ENCODE assay signal across 31 cellular contexts in the genomic region with DNA sequence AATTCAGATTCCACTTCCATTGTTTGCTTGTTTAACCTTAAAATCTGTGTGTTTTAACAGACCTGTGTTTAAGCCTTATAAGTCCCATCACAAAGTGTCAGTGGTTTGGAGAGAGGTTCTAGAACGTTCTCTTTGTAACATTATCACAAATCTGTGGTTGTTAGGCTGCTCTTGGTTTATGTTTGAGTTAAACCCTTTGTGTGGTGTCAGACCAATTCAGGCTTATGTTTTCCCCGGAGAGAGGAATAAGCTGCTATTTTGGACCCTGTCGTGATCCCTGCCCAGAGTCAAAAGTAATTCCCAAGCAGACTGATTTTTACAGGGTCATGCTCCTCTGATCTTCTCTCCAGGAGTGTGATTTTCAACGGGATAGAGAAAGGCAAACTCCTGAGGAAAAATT.
"Had no signal": no experiment of that assay in that cellular context is flagged by ENCODE, and none has a peak within 500 bp of the region (broad histone marks: within the 10 kb centered on the region; RNA-seq: fewer than 3 reads in every experiment).

No MANE protein-coding gene starts in this region.

- H3K36me3 ChIP-seq: heart left ventricle, right atrium auricular region, spleen, thoracic aorta had no signal

- H3K36me3 Mint-ChIP-seq: activated naive CD8-positive, alpha-beta T cell; brain; immature natural killer cell; natural killer cell treated with Interleukin-12 subunit alpha and Interleukin-12 subunit beta and Interleukin-15 and Interleukin-18, amount 100 ng/mL, for 72 hours; stimulated activated effector memory CD8-positive, alpha-beta T cell treated with anti-CD3 and anti-CD28 coated beads, Interleukin-12 subunit alpha, Interleukin-12 subunit beta, amount 100 ng/mL, for 72 hours had no signal

- DNase-seq: activated CD4-positive, alpha-beta T cell treated with anti-CD3 and anti-CD28 coated beads for 48 hours; activated CD4-positive, alpha-beta T cell treated with anti-CD3 and anti-CD28 coated beads, Interleukin-2, amount 50 U/mL, for 48 hours; activated CD8-positive, alpha-beta memory T cell treated with anti-CD3 and anti-CD28 coated beads for 24 hours; activated effector memory CD4-positive, alpha-beta T cell treated with Interleukin-2 at 50 U/mL for 16 hours; activated naive CD4-positive, alpha-beta T cell treated with Interleukin-2 at 50 U/mL for 16 hours; aorta; dorsolateral prefrontal cortex; effector memory CD8-positive, alpha-beta T cell; foreskin fibroblast; heart left ventricle; hypothalamus; immature natural killer cell; kidney; left colon; mammary epithelial cell; spleen; stimulated activated CD4-positive, alpha-beta T cell treated with anti-CD3 and anti-CD28 coated beads, Interleukin-2, amount 100 ng/mL, for 48 hours; trophoblast cell had no signal

- H3K4me3 ChIP-seq: coronary artery, dorsolateral prefrontal cortex, heart left ventricle, right atrium auricular region, spleen, thoracic aorta had no signal

- H3K27ac Mint-ChIP-seq: activated naive CD8-positive, alpha-beta T cell; effector memory CD8-positive, alpha-beta T cell; immature natural killer cell; mesothelial cell of epicardium; natural killer cell treated with Interleukin-12 subunit alpha and Interleukin-12 subunit beta and Interleukin-15 and Interleukin-18, amount 100 ng/mL, for 72 hours; stimulated activated effector memory CD8-positive, alpha-beta T cell treated with anti-CD3 and anti-CD28 coated beads, Interleukin-12 subunit alpha, Interleukin-12 subunit beta, amount 100 ng/mL, for 72 hours; stimulated activated naive CD8-positive, alpha-beta T cell treated with anti-CD3 and anti-CD28 coated beads, Interleukin-15, Interleukin-2, amounts not matched to agents 100 ng/mL and 50 ng/mL, for 24 hours had no signal

- ATAC-seq: activated CD4-positive, CD25-positive, alpha-beta regulatory T cell treated with anti-CD3 and anti-CD28 coated beads, Interleukin-2, amount 50 U/mL, for 24 hours; effector memory CD8-positive, alpha-beta T cell; heart left ventricle; left colon; natural killer cell treated with Interleukin-12 subunit alpha and Interleukin-12 subunit beta and Interleukin-15 and Interleukin-18, amount 100 ng/mL, for 72 hours; stimulated activated effector memory CD8-positive, alpha-beta T cell treated with anti-CD3 and anti-CD28 coated beads, Interleukin-12 subunit alpha, Interleukin-12 subunit beta, amount 100 ng/mL, for 72 hours had no signal

- H3K4me1 ChIP-seq: heart left ventricle, right atrium auricular region, spleen had no signal

- H3K27ac ChIP-seq: coronary artery, dorsolateral prefrontal cortex, heart left ventricle, right atrium auricular region, spleen, thoracic aorta, VCaP had no signal

- H3K9me3 ChIP-seq: right atrium auricular region, spleen, thoracic aorta had no signal

- FAIRE-seq: kidney, TTC549, urothelium cell line had no signal

- H3K4me3 Mint-ChIP-seq: activated naive CD8-positive, alpha-beta T cell; brain; effector memory CD8-positive, alpha-beta T cell; immature natural killer cell; mesothelial cell of epicardium; natural killer cell treated with Interleukin-12 subunit alpha and Interleukin-12 subunit beta and Interleukin-15 and Interleukin-18, amount 100 ng/mL, for 72 hours; stimulated activated effector memory CD8-positive, alpha-beta T cell treated with anti-CD3 and anti-CD28 coated beads, Interleukin-12 subunit alpha, Interleukin-12 subunit beta, amount 100 ng/mL, for 72 hours; stimulated activated naive CD8-positive, alpha-beta T cell treated with anti-CD3 and anti-CD28 coated beads, Interleukin-15, Interleukin-2, amounts not matched to agents 100 ng/mL and 50 ng/mL, for 24 hours had no signal

- H3K4me1 Mint-ChIP-seq: immature natural killer cell; stimulated activated effector memory CD8-positive, alpha-beta T cell treated with anti-CD3 and anti-CD28 coated beads, Interleukin-12 subunit alpha, Interleukin-12 subunit beta, amount 100 ng/mL, for 72 hours had no signal

- H3K9me3 Mint-ChIP-seq: effector memory CD8-positive, alpha-beta T cell; immature natural killer cell; natural killer cell treated with Interleukin-12 subunit alpha and Interleukin-12 subunit beta and Interleukin-15 and Interleukin-18, amount 100 ng/mL, for 72 hours; stimulated activated effector memory CD8-positive, alpha-beta T cell treated with anti-CD3 and anti-CD28 coated beads, Interleukin-12 subunit alpha, Interleukin-12 subunit beta, amount 100 ng/mL, for 72 hours; stimulated activated naive CD8-positive, alpha-beta T cell treated with anti-CD3 and anti-CD28 coated beads, Interleukin-15, Interleukin-2, amounts not matched to agents 100 ng/mL and 50 ng/mL, for 24 hours had no signal

- H3K27me3 ChIP-seq: heart left ventricle, right atrium auricular region had no signal
